Comparison of ENCODE assay signal across 1 cellular context in genomic region chr17:21165922-21166598, GRCh38.
A peak's percentile ranks its signal among the peaks of the same experiment; 100 is the strongest.
TF ChIP-seq lines count a peak whose summit lies in the region.

No MANE protein-coding gene starts in this region.

TF ChIP-seq in HepG2, 621 proteins besides CTCF, POLR2A, EP300 and RAD21:
- TF ChIP-seq, protein P1, sequence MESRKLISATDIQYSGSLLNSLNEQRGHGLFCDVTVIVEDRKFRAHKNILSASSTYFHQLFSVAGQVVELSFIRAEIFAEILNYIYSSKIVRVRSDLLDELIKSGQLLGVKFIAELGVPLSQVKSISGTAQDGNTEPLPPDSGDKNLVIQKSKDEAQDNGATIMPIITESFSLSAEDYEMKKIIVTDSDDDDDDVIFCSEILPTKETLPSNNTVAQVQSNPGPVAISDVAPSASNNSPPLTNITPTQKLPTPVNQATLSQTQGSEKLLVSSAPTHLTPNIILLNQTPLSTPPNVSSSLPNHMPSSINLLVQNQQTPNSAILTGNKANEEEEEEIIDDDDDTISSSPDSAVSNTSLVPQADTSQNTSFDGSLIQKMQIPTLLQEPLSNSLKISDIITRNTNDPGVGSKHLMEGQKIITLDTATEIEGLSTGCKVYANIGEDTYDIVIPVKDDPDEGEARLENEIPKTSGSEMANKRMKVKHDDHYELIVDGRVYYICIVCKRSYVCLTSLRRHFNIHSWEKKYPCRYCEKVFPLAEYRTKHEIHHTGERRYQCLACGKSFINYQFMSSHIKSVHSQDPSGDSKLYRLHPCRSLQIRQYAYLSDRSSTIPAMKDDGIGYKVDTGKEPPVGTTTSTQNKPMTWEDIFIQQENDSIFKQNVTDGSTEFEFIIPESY (CRISPR knock-in tag; IDR thresholded peaks at IDR 0.05), result peak; percentile 64
- TF ChIP-seq HNRNPL (IDR thresholded peaks at IDR 0.05; ENCODE audit: low read depth, low read length), result no peak
